Comparison of ENCODE assay signal across 18 cellular contexts in the genomic region with DNA sequence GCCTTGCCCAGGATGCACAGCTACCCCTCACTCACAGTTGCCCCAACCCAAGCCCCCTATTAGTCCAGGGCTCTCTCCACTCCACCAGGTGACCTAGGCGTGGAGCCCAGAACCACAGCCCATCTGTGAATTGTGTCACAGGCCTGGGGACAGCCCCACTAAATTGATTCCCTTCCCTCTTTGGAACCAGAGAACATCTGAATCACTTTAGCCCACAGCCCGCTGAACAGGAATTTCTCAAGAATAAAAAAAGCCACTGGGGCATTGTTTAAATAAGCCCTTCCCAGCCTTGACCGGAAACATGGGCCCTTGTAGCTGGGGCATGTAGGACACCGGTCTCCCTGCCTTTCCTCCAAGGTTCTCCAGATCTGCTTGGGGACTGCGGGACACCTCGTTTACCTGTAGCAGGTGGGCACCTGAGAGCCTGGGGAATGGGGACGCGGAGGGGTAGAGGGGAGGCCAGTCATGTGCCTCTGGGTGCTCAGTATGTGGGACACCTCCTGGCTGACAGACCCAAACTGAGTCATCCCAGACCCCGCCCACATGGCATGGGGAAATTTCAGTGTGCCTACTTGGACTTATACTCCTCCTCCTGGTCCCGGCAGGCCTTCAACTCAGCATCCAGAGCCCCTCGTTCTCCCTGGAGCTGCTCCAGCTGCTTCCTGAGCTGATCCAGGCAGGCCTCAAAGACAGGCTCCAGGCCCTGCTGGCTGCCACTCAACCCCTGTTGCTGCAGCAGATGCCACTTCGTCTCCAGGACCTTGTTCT.
DNase-seq lines count a peak whose midpoint lies in the region; ATAC-seq and TF ChIP-seq lines count a peak whose summit lies in the region.
"Had no signal": no experiment of that assay in that cellular context is flagged by ENCODE, and none has a peak within 500 bp of the region (broad histone marks: within the 10 kb centered on the region; RNA-seq: fewer than 3 reads in every experiment).

No MANE protein-coding gene starts in this region.

- DNase-seq in EH (ENCODE audit: low read depth) (peak; percentile 20), NB4 (ENCODE audit: low read depth) (peak; percentile 47), epithelial cell of prostate (ENCODE audit: low read depth, low spot score) (no peak)
- no peak for DNase-seq in stimulated activated effector memory CD8-positive, alpha-beta T cell treated with anti-CD3 and anti-CD28 coated beads, Interleukin-12 subunit alpha, Interleukin-12 subunit beta, amount 100 ng/mL, for 72 hours (ENCODE audit: low spot score in 2 of 2)
- DNase-seq: activated CD4-positive, alpha-beta T cell treated with anti-CD3 and anti-CD28 coated beads, Interleukin-2, amount 50 U/mL, for 1 hour; effector CD8-positive, alpha-beta T cell; left colon; naive B cell; NCI-H1048; NCI-H345; retina; stimulated activated CD4-positive, alpha-beta T cell treated with anti-CD3 and anti-CD28 coated beads, Interleukin-4, amount 100 ng/mL, for 24 hours; stimulated activated naive B cell treated with anti-CD40 and anti-IgM and Interleukin-4, amounts not matched to agents 10 μg/mL and 1 μg/mL and 100 μg/mL, for 72 hours; T-helper 2 cell had no signal

- no peak overlapping the region for H3K4me3 Mint-ChIP-seq in stimulated activated effector memory CD8-positive, alpha-beta T cell treated with anti-CD3 and anti-CD28 coated beads, Interleukin-12 subunit alpha, Interleukin-12 subunit beta, amount 100 ng/mL, for 72 hours
- H3K4me3 Mint-ChIP-seq: brain; stimulated activated naive B cell treated with anti-CD40 and anti-IgM and Interleukin-4, amounts not matched to agents 10 μg/mL and 1 μg/mL and 100 μg/mL, for 72 hours had no signal

- peaks cover 12% of the 10 kb centered on the region for H3K4me1 Mint-ChIP-seq in stimulated activated effector memory CD8-positive, alpha-beta T cell treated with anti-CD3 and anti-CD28 coated beads, Interleukin-12 subunit alpha, Interleukin-12 subunit beta, amount 100 ng/mL, for 72 hours
- H3K4me1 Mint-ChIP-seq: brain had no signal

- H3K36me3 Mint-ChIP-seq in stimulated activated effector memory CD8-positive, alpha-beta T cell treated with anti-CD3 and anti-CD28 coated beads, Interleukin-12 subunit alpha, Interleukin-12 subunit beta, amount 100 ng/mL, for 72 hours: no peaks in the 10 kb centered on the region
- H3K36me3 Mint-ChIP-seq: brain; stimulated activated naive B cell treated with anti-CD40 and anti-IgM and Interleukin-4, amounts not matched to agents 10 μg/mL and 1 μg/mL and 100 μg/mL, for 72 hours had no signal

- H3K27ac ChIP-seq in epithelial cell of prostate: peak overlapping the region; percentile 52

- no peaks in the 10 kb centered on the region for H3K9me3 Mint-ChIP-seq in stimulated activated effector memory CD8-positive, alpha-beta T cell treated with anti-CD3 and anti-CD28 coated beads, Interleukin-12 subunit alpha, Interleukin-12 subunit beta, amount 100 ng/mL, for 72 hours
- H3K9me3 Mint-ChIP-seq: naive B cell; stimulated activated naive B cell treated with anti-CD40 and anti-IgM and Interleukin-4, amounts not matched to agents 10 μg/mL and 1 μg/mL and 100 μg/mL, for 72 hours had no signal

- TF ChIP-seq POLR2A in NB4 (IDR thresholded peaks at IDR 0.05; ENCODE audit: extremely low read depth, insufficient read length) (no peak), GM18505 (IDR thresholded peaks at IDR 0.05; ENCODE audit: borderline replicate concordance, extremely low read depth, insufficient read depth, insufficient read length) (no peak)

- no peak for TF ChIP-seq CTCF in NB4 (IDR thresholded peaks at IDR 0.05; ENCODE audit: low read depth, low read length)

- H3K27ac Mint-ChIP-seq in stimulated activated effector memory CD8-positive, alpha-beta T cell treated with anti-CD3 and anti-CD28 coated beads, Interleukin-12 subunit alpha, Interleukin-12 subunit beta, amount 100 ng/mL, for 72 hours: peak overlapping the region; percentile 86
- H3K27ac Mint-ChIP-seq: brain; stimulated activated naive B cell treated with anti-CD40 and anti-IgM and Interleukin-4, amounts not matched to agents 10 μg/mL and 1 μg/mL and 100 μg/mL, for 72 hours had no signal

- no peak overlapping the region for H3K4me3 ChIP-seq in NB4 (ENCODE audit: low read depth, low read length)

- ATAC-seq in stimulated activated effector memory CD8-positive, alpha-beta T cell treated with anti-CD3 and anti-CD28 coated beads, Interleukin-12 subunit alpha, Interleukin-12 subunit beta, amount 100 ng/mL, for 72 hours: peak; percentile 58
- ATAC-seq in HG03139 (IDR thresholded peaks at IDR 0.05; ENCODE audit: unreplicated experiment): no peak
- no peak for ATAC-seq in GM18505 (IDR thresholded peaks at IDR 0.05; ENCODE audit: unreplicated experiment)
- ATAC-seq in GM18867 (IDR thresholded peaks at IDR 0.05; ENCODE audit: unreplicated experiment): no peak
- ATAC-seq: left colon had no signal

Comparison
In these comparisons a context has a peak if more than half of its experiments do, and no peak if none do; other contexts are left out.
1. DNase-seq: peak in EH (single experiment) and NB4 (single experiment); none in epithelial cell of prostate (single experiment) and stimulated activated effector memory CD8-positive, alpha-beta T cell treated with anti-CD3 and anti-CD28 coated beads, Interleukin-12 subunit alpha, Interleukin-12 subunit beta, amount 100 ng/mL, for 72 hours (0 of 2).